ENCODE assay signal across 28 cellular contexts in the genomic region with DNA sequence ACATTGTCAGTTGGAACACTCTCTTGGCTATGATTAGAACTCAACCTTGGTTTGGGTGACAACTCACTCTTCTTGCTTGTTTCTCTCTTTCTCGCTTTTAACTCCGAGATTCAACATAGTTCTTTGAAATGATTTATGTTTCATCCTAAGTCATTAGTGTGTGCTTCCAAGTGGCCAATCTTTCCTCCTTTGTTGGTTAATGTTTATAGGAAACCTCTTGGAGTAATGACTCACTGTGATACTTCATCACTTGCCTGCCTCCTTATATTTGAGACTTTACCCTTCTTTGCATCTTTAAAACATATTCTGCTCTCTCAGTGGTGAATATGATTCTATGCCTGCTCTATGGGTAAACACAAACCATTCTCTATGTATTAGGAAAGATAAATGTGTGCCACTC.
DNase-seq lines count a peak whose midpoint lies in the region; ATAC-seq, FAIRE-seq and TF ChIP-seq lines count a peak whose summit lies in the region.
"Had no signal": no experiment of that assay in that cellular context is flagged by ENCODE, and none has a peak within 500 bp of the region (broad histone marks: within the 10 kb centered on the region; RNA-seq: fewer than 3 reads in every experiment).

No MANE protein-coding gene starts in this region.

- no peak for TF ChIP-seq CTCF in kidney epithelial cell (IDR thresholded peaks at IDR 0.05; ENCODE audit: insufficient read depth, low read length, poor library complexity, severe bottlenecking)

- peaks cover 4% of the 10 kb centered on the region for H3K36me3 Mint-ChIP-seq in natural killer cell treated with Interleukin-12 subunit alpha and Interleukin-12 subunit beta and Interleukin-15 and Interleukin-18, amount 100 ng/mL, for 72 hours
- H3K36me3 Mint-ChIP-seq: brain, IgD-negative memory B cell, immature natural killer cell had no signal

- 26 to 38% (median 38%) methylated on average over 2 of the region's 2 CpGs for WGBS in small intestine, 3 donors

- H3K9me3 ChIP-seq in small intestine (ENCODE audit: control insufficient read depth, low read depth) = no peaks in the 10 kb centered on the region
- H3K9me3 ChIP-seq: SJCRH30, stomach, tibial artery had no signal

- DNase-seq in DMS53 treated with DMSO at 0.1 percent for 48 hours (lab: John Stamatoyannopoulos, UW; ENCODE audit: unreplicated experiment) (peak; percentile 34), astrocyte of the hippocampus (ENCODE audit: low read depth, low spot score) (peak; percentile 3), kidney epithelial cell (ENCODE audit: low read depth) (peak; percentile 65), small intestine (peak; percentile 72)
- DNase-seq in natural killer cell treated with Interleukin-12 subunit alpha and Interleukin-12 subunit beta and Interleukin-15 and Interleukin-18, amount 100 ng/mL, for 72 hours (ENCODE audit: low spot score) = no peak
- no peak for DNase-seq in stimulated activated CD4-positive, alpha-beta T cell treated with anti-CD3 and anti-CD28 coated beads, Interleukin-2, amount 100 ng/mL, for 48 hours
- DNase-seq: activated CD4-positive, alpha-beta T cell treated with anti-CD3 and anti-CD28 coated beads, Interleukin-2, amount 50 U/mL, for 1 hour; activated gamma-delta T cell treated with Interleukin-2 at 50 U/mL for 16 hours; activated naive CD8-positive, alpha-beta T cell treated with anti-CD3 and anti-CD28 coated beads, Interleukin-2, amount 50 U/mL, for 24 hours; activated T-cell treated with anti-CD3 and anti-CD28 coated beads, Interleukin-2, amount 50 U/mL, for 4 hours; C1 segment of cervical spinal cord; immature natural killer cell; NCI-H1092 treated with DMSO at 0.1 percent for 48 hours; NCI-H187 treated with DMSO at 0.1 percent for 48 hours; NCI-H526 treated with DMSO at 0.1 percent for 48 hours; nephron progenitor cell; SJCRH30; stimulated activated CD4-positive, alpha-beta T cell treated with anti-CD3 and anti-CD28 coated beads, Interleukin-1b, Interleukin-23, amount 100 ng/mL, for 48 hours; stomach; T1000; tibial artery had no signal

- H3K4me3 ChIP-seq in kidney epithelial cell (ENCODE audit: low read depth, low read length) = no peak overlapping the region
- H3K4me3 ChIP-seq in small intestine (ENCODE audit: low read depth in 1 of 2, low read length in 2 of 2) = no peak overlapping the region
- H3K4me3 ChIP-seq: GM23338, SJCRH30, smooth muscle cell, stomach, tibial artery had no signal

- H3K9me3 Mint-ChIP-seq in natural killer cell treated with Interleukin-12 subunit alpha and Interleukin-12 subunit beta and Interleukin-15 and Interleukin-18, amount 100 ng/mL, for 72 hours = peaks cover 12% of the 10 kb centered on the region
- H3K9me3 Mint-ChIP-seq: GM23338, IgD-negative memory B cell, nephron progenitor cell had no signal

- H3K27ac ChIP-seq in small intestine (ENCODE audit: low read depth in 1 of 2, low read length in 1 of 2) = no peak overlapping the region
- H3K27ac ChIP-seq: SJCRH30, stomach, tibial artery had no signal

- no peaks in the 10 kb centered on the region for H3K4me1 Mint-ChIP-seq in natural killer cell treated with Interleukin-12 subunit alpha and Interleukin-12 subunit beta and Interleukin-15 and Interleukin-18, amount 100 ng/mL, for 72 hours (ENCODE audit: low read depth in 2 of 2)
- H3K4me1 Mint-ChIP-seq: activated naive CD8-positive, alpha-beta T cell treated with anti-CD3 and anti-CD28 coated beads, Interleukin-2, amount 50 U/mL, for 24 hours; IgD-negative memory B cell; immature natural killer cell had no signal

- H3K27me3 ChIP-seq in kidney epithelial cell (ENCODE audit: control insufficient read depth, insufficient read depth, low read length) = no peaks in the 10 kb centered on the region
- no peaks in the 10 kb centered on the region for H3K27me3 ChIP-seq in small intestine (ENCODE audit: control insufficient read depth in 2 of 2, insufficient read depth in 2 of 2, low read length in 2 of 2)
- H3K27me3 ChIP-seq: SJCRH30, stomach, tibial artery had no signal

- peak; percentile 61 for FAIRE-seq in small intestine (lab: Jason Lieb, UNC)
- FAIRE-seq: endothelial cell of umbilical vein, GM12892 had no signal

- H3K27ac Mint-ChIP-seq in natural killer cell treated with Interleukin-12 subunit alpha and Interleukin-12 subunit beta and Interleukin-15 and Interleukin-18, amount 100 ng/mL, for 72 hours = no peak overlapping the region
- H3K27ac Mint-ChIP-seq: activated naive CD8-positive, alpha-beta T cell treated with anti-CD3 and anti-CD28 coated beads, Interleukin-2, amount 50 U/mL, for 24 hours; brain; GM23338; IgD-negative memory B cell; immature natural killer cell; nephron progenitor cell had no signal

- ATAC-seq in natural killer cell treated with Interleukin-12 subunit alpha and Interleukin-12 subunit beta and Interleukin-15 and Interleukin-18, amount 100 ng/mL, for 72 hours = no peak
- ATAC-seq in HG03280 (IDR thresholded peaks at IDR 0.05; ENCODE audit: unreplicated experiment) = no peak
- ATAC-seq: activated naive CD8-positive, alpha-beta T cell treated with anti-CD3 and anti-CD28 coated beads, Interleukin-2, amount 50 U/mL, for 24 hours; activated T-cell treated with anti-CD3 and anti-CD28 coated beads, Interleukin-2, amount 50 U/mL, for 4 hours; GM23338 had no signal

- H3K4me1 ChIP-seq in small intestine (ENCODE audit: control insufficient read depth in 2 of 2, insufficient read depth in 1 of 2, low read depth in 1 of 2, low read length in 1 of 2) = no peaks in the 10 kb centered on the region
- H3K4me1 ChIP-seq: stomach, tibial artery had no signal

- H3K36me3 ChIP-seq in kidney epithelial cell (ENCODE audit: control insufficient read depth, insufficient read depth, low read length) (no peaks in the 10 kb centered on the region), small intestine (ENCODE audit: control insufficient read depth in 2 of 2, insufficient read depth in 2 of 2, low read length in 2 of 2) (no peaks in the 10 kb centered on the region)
- H3K36me3 ChIP-seq: SJCRH30, stomach, tibial artery had no signal

- H3K4me3 Mint-ChIP-seq in natural killer cell treated with Interleukin-12 subunit alpha and Interleukin-12 subunit beta and Interleukin-15 and Interleukin-18, amount 100 ng/mL, for 72 hours = no peak overlapping the region
- H3K4me3 Mint-ChIP-seq: activated naive CD8-positive, alpha-beta T cell treated with anti-CD3 and anti-CD28 coated beads, Interleukin-2, amount 50 U/mL, for 24 hours; activated T-cell treated with anti-CD3 and anti-CD28 coated beads, Interleukin-2, amount 50 U/mL, for 4 hours; brain; GM23338; IgD-negative memory B cell; immature natural killer cell; nephron progenitor cell had no signal

- no peaks in the 10 kb centered on the region for H3K27me3 Mint-ChIP-seq in natural killer cell treated with Interleukin-12 subunit alpha and Interleukin-12 subunit beta and Interleukin-15 and Interleukin-18, amount 100 ng/mL, for 72 hours
- H3K27me3 Mint-ChIP-seq: activated naive CD8-positive, alpha-beta T cell treated with anti-CD3 and anti-CD28 coated beads, Interleukin-2, amount 50 U/mL, for 24 hours; IgD-negative memory B cell had no signal

Comparison
In these comparisons a context has a peak if more than half of its experiments do, and no peak if none do; other contexts are left out.
1. DNase-seq: peak in DMS53 treated with DMSO at 0.1 percent for 48 hours (single experiment), astrocyte of the hippocampus (single experiment), kidney epithelial cell (single experiment) and small intestine (single experiment); none in natural killer cell treated with Interleukin-12 subunit alpha and Interleukin-12 subunit beta and Interleukin-15 and Interleukin-18, amount 100 ng/mL, for 72 hours (single experiment) and stimulated activated CD4-positive, alpha-beta T cell treated with anti-CD3 and anti-CD28 coated beads, Interleukin-2, amount 100 ng/mL, for 48 hours (0 of 2).